In the genomic region with DNA sequence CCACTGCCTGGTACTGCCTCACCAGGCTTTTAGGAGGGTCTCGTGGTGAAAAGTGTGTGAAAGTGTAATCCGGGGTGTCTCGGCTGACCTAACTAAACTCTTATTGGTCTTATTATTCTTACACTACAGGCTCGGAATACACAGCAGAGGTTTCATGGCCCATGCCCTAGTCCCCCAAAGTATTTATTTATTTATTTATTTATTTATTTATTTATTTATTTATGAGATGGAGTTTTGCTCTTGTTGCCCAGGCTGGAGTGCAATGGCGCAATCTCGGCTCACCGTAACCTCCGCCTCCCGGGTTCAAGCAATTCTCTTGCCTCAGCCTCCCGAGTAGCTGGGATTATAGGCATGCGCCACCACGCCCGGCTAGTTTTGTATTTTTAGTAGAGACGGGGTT, we compare ENCODE assay signal across 1 cellular context. TPM values are rescaled to one million over a fixed set of nuclear protein-coding genes. Genes with fewer than 3 reads are reported as not detected.
"Had no signal": no experiment of that assay in that cellular context is flagged by ENCODE, and none has a peak within 500 bp of the region (broad histone marks: within the 10 kb centered on the region; RNA-seq: fewer than 3 reads in every experiment).

No MANE protein-coding gene starts in this region.

RNA-seq across cellular contexts. Expression of a gene that starts 59.4 kb away (rescaled TPM):
- polyA plus RNA-seq: immature natural killer cell had no signal
